Comparison of ENCODE assay signal across 2 cellular contexts in genomic region chr12:124080649-124081048, GRCh38.
TF ChIP-seq lines count a peak whose summit lies in the region.

No MANE protein-coding gene starts in this region.

TF ChIP-seq in GM23338, 12 proteins besides CTCF, POLR2A, EP300 and RAD21 (continued from another document):
- TF ChIP-seq ZNF462 (CRISPR knock-in tag; IDR thresholded peaks at IDR 0.05), result no peak
- no peak for TF ChIP-seq REST (IDR thresholded peaks at IDR 0.05; ENCODE audit: unreplicated experiment)
- TF ChIP-seq STAT1 (IDR thresholded peaks at IDR 0.05; ENCODE audit: unreplicated experiment), result no peak
- TF ChIP-seq EZH2 (IDR thresholded peaks at IDR 0.05; ENCODE audit: low read depth, unreplicated experiment), result no peak
- TF ChIP-seq POLR2AphosphoS5 (IDR thresholded peaks at IDR 0.05; ENCODE audit: low read depth), result no peak
- TF ChIP-seq ZNF331 (CRISPR knock-in tag; IDR thresholded peaks at IDR 0.05; ENCODE audit: low read depth), result no peak
- TF ChIP-seq CREB1 (CRISPR knock-in tag; IDR thresholded peaks at IDR 0.05; ENCODE audit: low read depth), result no peak
- no peak for TF ChIP-seq ZNF114 (CRISPR knock-in tag; IDR thresholded peaks at IDR 0.05)
- TF ChIP-seq JUNB (IDR thresholded peaks at IDR 0.05; ENCODE audit: unreplicated experiment), result no peak
- TF ChIP-seq ETS1 (IDR thresholded peaks at IDR 0.05), result no peak

TF ChIP-seq in WTC11, 78 proteins besides CTCF, POLR2A, EP300 and RAD21 (continued from another document):
- TF ChIP-seq ATF6 (CRISPR knock-in tag; IDR thresholded peaks at IDR 0.05) (no peak), ZNF532 (CRISPR knock-in tag; IDR thresholded peaks at IDR 0.05; ENCODE audit: borderline replicate concordance) (no peak), PRDM15 (CRISPR knock-in tag; IDR thresholded peaks at IDR 0.05) (no peak), ATF1 (CRISPR knock-in tag; IDR thresholded peaks at IDR 0.05) (no peak), IRF2 (CRISPR knock-in tag; IDR thresholded peaks at IDR 0.05; ENCODE audit: borderline replicate concordance, low read depth) (no peak), USF1 (CRISPR knock-in tag; IDR thresholded peaks at IDR 0.05) (no peak), CREB1 (CRISPR knock-in tag; IDR thresholded peaks at IDR 0.05) (no peak), HMGA2 (CRISPR knock-in tag; IDR thresholded peaks at IDR 0.05) (no peak), ZNF317 (CRISPR knock-in tag; IDR thresholded peaks at IDR 0.05; ENCODE audit: borderline replicate concordance, low read depth) (no peak), RELA (CRISPR knock-in tag; IDR thresholded peaks at IDR 0.05; ENCODE audit: borderline replicate concordance) (no peak), MXD4 (CRISPR knock-in tag; IDR thresholded peaks at IDR 0.05; ENCODE audit: borderline replicate concordance) (no peak), MAX (CRISPR knock-in tag; IDR thresholded peaks at IDR 0.05) (no peak), SMAD3 (CRISPR knock-in tag; IDR thresholded peaks at IDR 0.05; ENCODE audit: borderline replicate concordance) (no peak)
